In genomic region chr20:53580376-53581111, GRCh38 we compare ENCODE assay signal across 8 cellular contexts. TPM values are rescaled to one million over a fixed set of nuclear protein-coding genes. Genes with fewer than 3 reads are reported as not detected.
DNase-seq lines count a peak whose midpoint lies in the region; TF ChIP-seq lines count a peak whose summit lies in the region.

No MANE protein-coding gene starts in this region.

- CTCF ChIA-PET in OCI-LY7 (lab: Charles Lee; ENCODE audit: unreplicated experiment), result interaction anchor here (0.6 kb wide), 1 partner anchor 361 kb away, joined by 3 read pairs; no protein-coding TSS in a partner anchor

- peaks cover 77% of the 10 kb centered on the region for H3K4me1 ChIP-seq in OCI-LY7 (ENCODE audit: insufficient read depth, low read length, poor library complexity, severe bottlenecking)
- H3K4me1 ChIP-seq in prostate gland (replicated peaks), result peaks cover 9% of the 10 kb centered on the region

- peak overlapping the region; percentile 86 for H3K4me2 ChIP-seq in OCI-LY7 (ENCODE audit: low read length)

- no peaks in the 10 kb centered on the region for H3K27me3 ChIP-seq in prostate gland (replicated peaks; ENCODE audit: insufficient read depth)

- peaks cover 100% of the 10 kb centered on the region for H3K79me2 ChIP-seq in OCI-LY7 (ENCODE audit: insufficient read depth, low read depth, low read length)

- TF ChIP-seq CTCF in OCI-LY7 (conservative IDR thresholded peaks at IDR 0.05; ENCODE audit: low read length) (peak; percentile 50), epithelial cell of proximal tubule (conservative IDR thresholded peaks at IDR 0.05; ENCODE audit: low read depth, low read length) (peak; percentile 7), prostate gland (IDR thresholded peaks at IDR 0.05) (peak in 3 of 4 experiments; percentile 15 to 34 (median 30))

- TSS peak; percentile 56 for BruUV-seq in OCI-LY7 (replicated peaks; lab: Mats Ljungman, UMichigan)

- DNase-seq in ELR (ENCODE audit: low read depth) (peak; percentile 49), OCI-LY7 (ENCODE audit: low spot score) (no peak), epithelial cell of proximal tubule (ENCODE audit: low read depth) (no peak), prostate gland (ENCODE audit: low spot score) (no peak), NCI-H748 treated with DMSO at 0.1 percent for 48 hours (lab: John Stamatoyannopoulos, UW) (no peak), HPDE6-E6E7 (ENCODE audit: extremely low spot score) (no peak), erythroblast (lab: John Stamatoyannopoulos, UW) (no peak), SHP77 treated with DMSO at 0.1 percent for 48 hours (lab: John Stamatoyannopoulos, UW) (no peak)

- intact Hi-C loops in OCI-LY7 (cut with micrococcal nuclease; ENCODE audit: unreplicated experiment) (loop anchor here (1.0 to 5.0 kb wide), 3 partner anchors 159 to 360 kb away; no protein-coding TSS in a partner anchor), prostate gland (cut with DNase I) (no loop called here)

- no peak overlapping the region for H2AFZ ChIP-seq in OCI-LY7 (ENCODE audit: low read length)

- no peaks in the 10 kb centered on the region for H3K9me2 ChIP-seq in OCI-LY7 (ENCODE audit: insufficient read depth, low read length)

- H3K9me3 ChIP-seq in OCI-LY7 (ENCODE audit: low read length), result no peaks in the 10 kb centered on the region
- H3K9me3 ChIP-seq in prostate gland, result no peaks in the 10 kb centered on the region

- POLR2A ChIA-PET in OCI-LY7 (lab: Charles Lee), result interaction anchor here (0.6 to 1.9 kb wide), 9 partner anchors 285 to 1131 kb away, joined by 3 to 6 read pairs (median 5); no protein-coding TSS in a partner anchor

- H4K20me1 ChIP-seq in OCI-LY7 (ENCODE audit: insufficient read depth, low read length), result peaks cover 13% of the 10 kb centered on the region; the same call in 1 of the 2 replicates

- H3K36me3 ChIP-seq in OCI-LY7 (ENCODE audit: insufficient read depth, low read length), result peaks cover 74% of the 10 kb centered on the region
- H3K36me3 ChIP-seq in prostate gland, result peaks cover 2 to 10% of the 10 kb centered on the region in 2 donors

- peak overlapping the region; percentile 96 for H3K27ac ChIP-seq in OCI-LY7 (ENCODE audit: low read depth, low read length, poor library complexity, severe bottlenecking)
- peak overlapping the region; percentile 68 to 69 for H3K27ac ChIP-seq in prostate gland

- WGBS in prostate gland, result 57% methylated on average over 7 of the region's 7 CpGs

- no peak for TF ChIP-seq POLR2A in prostate gland (IDR thresholded peaks at IDR 0.05)
- TF ChIP-seq POLR2A in erythroblast (IDR thresholded peaks at IDR 0.05; ENCODE audit: low read length), result no peak

- H3K4me3 ChIP-seq in OCI-LY7 (ENCODE audit: low read depth, low read length, poor library complexity, severe bottlenecking) (peak overlapping the region; percentile 68), epithelial cell of proximal tubule (ENCODE audit: low read depth, low read length) (peak overlapping the region; percentile 3), prostate gland (no peak overlapping the region)

RNA-seq across cellular contexts. Expression of gene ZNF217, which starts 13.1 kb away (rescaled TPM):
- 35.1 and 39.7 TPM in 2 replicates for total RNA-seq in OCI-LY7 (2014; rRNA removed; shearing (Covaris generic))
- 68.4 and 77.0 TPM in 2 replicates for total RNA-seq in OCI-LY7 (2022)
- total RNA-seq in epithelial cell of proximal tubule, result 17.4 and 22.1 TPM in 2 replicates
- total RNA-seq in prostate gland, result 10 to 100 TPM; 35.4 to 44.5 TPM

Comparison
In these comparisons a context has a peak if more than half of its experiments do, and no peak if none do; other contexts are left out.
1. H3K4me3 ChIP-seq: peak in OCI-LY7 (single experiment) and epithelial cell of proximal tubule (single experiment); none in prostate gland (0 of 2).
2. Peak in every context shown above with its lines, with median percentiles within 50 percentile points of each other: CTCF ChIP-seq.